ENCODE assay signal across 26 cellular contexts in genomic region chr10:100146398-100146797, GRCh38.
"Had no signal": no experiment of that assay in that cellular context is flagged by ENCODE, and none has a peak within 500 bp of the region (broad histone marks: within the 10 kb centered on the region; RNA-seq: fewer than 3 reads in every experiment).

No MANE protein-coding gene starts in this region.

- H3K4me1 Mint-ChIP-seq: natural killer cell had no signal

- H3K9me3 Mint-ChIP-seq: mesothelial cell of epicardium; naive B cell; natural killer cell; nephron progenitor cell; neural progenitor cell; stimulated activated effector memory CD8-positive, alpha-beta T cell treated with anti-CD3 and anti-CD28 coated beads, Interleukin-12 subunit alpha, Interleukin-12 subunit beta, amount 100 ng/mL, for 72 hours; stimulated activated naive CD8-positive, alpha-beta T cell treated with anti-CD3 and anti-CD28 coated beads, Interleukin-15, Interleukin-2, amounts not matched to agents 100 ng/mL and 50 ng/mL, for 24 hours had no signal

- H3K4me1 ChIP-seq: neural progenitor cell, sigmoid colon, suprapubic skin, tibial artery, upper lobe of right lung had no signal

- H3K4me3 Mint-ChIP-seq: mesothelial cell of epicardium; naive B cell; natural killer cell; nephron progenitor cell; neural progenitor cell; stimulated activated effector memory CD8-positive, alpha-beta T cell treated with anti-CD3 and anti-CD28 coated beads, Interleukin-12 subunit alpha, Interleukin-12 subunit beta, amount 100 ng/mL, for 72 hours; stimulated activated naive CD8-positive, alpha-beta T cell treated with anti-CD3 and anti-CD28 coated beads, Interleukin-15, Interleukin-2, amounts not matched to agents 100 ng/mL and 50 ng/mL, for 24 hours had no signal

- H3K4me3 ChIP-seq: hepatocyte, left ventricle myocardium inferior, lung, neural progenitor cell, sigmoid colon, spleen, suprapubic skin, thoracic aorta, tibial artery, upper lobe of right lung had no signal

- H3K36me3 Mint-ChIP-seq: natural killer cell, neural progenitor cell had no signal

- H3K36me3 ChIP-seq: neural progenitor cell had no signal

- H3K27ac ChIP-seq: hepatocyte, left ventricle myocardium inferior, neural progenitor cell, neutrophil, sigmoid colon, spleen, suprapubic skin, thoracic aorta, tibial artery, upper lobe of right lung had no signal

- ATAC-seq: natural killer cell; stimulated activated effector memory CD8-positive, alpha-beta T cell treated with anti-CD3 and anti-CD28 coated beads, Interleukin-12 subunit alpha, Interleukin-12 subunit beta, amount 100 ng/mL, for 72 hours; upper lobe of right lung had no signal

- H3K27me3 ChIP-seq: hepatocyte, neural progenitor cell, sigmoid colon, spleen, suprapubic skin, tibial artery, upper lobe of right lung had no signal

- H3K9me3 ChIP-seq: left ventricle myocardium inferior, neutrophil, sigmoid colon, spleen, suprapubic skin, thoracic aorta, tibial artery, upper lobe of right lung had no signal

- H3K27ac Mint-ChIP-seq: mesothelial cell of epicardium; natural killer cell; nephron progenitor cell; neural progenitor cell; progenitor cell of endocrine pancreas; stimulated activated effector memory CD8-positive, alpha-beta T cell treated with anti-CD3 and anti-CD28 coated beads, Interleukin-12 subunit alpha, Interleukin-12 subunit beta, amount 100 ng/mL, for 72 hours; stimulated activated naive CD8-positive, alpha-beta T cell treated with anti-CD3 and anti-CD28 coated beads, Interleukin-15, Interleukin-2, amounts not matched to agents 100 ng/mL and 50 ng/mL, for 24 hours had no signal

- DNase-seq: islet precursor cell; left ventricle myocardium inferior; mesendoderm; naive B cell; natural killer cell; nephron progenitor cell; occipital lobe; retina; right cardiac atrium; sigmoid colon; small intestine; spleen; stimulated activated CD4-positive, alpha-beta T cell treated with anti-CD3 and anti-CD28 coated beads, Interleukin-4, amount 100 ng/mL, for 24 hours; stimulated activated naive CD4-positive, alpha-beta T cell; tibial artery; upper lobe of right lung had no signal
